19 cellular contexts compared by ENCODE assay signal in genomic region chr13:112720814-112721197, GRCh38. TPM values are rescaled to one million over a fixed set of nuclear protein-coding genes. Genes with fewer than 3 reads are reported as not detected.
DNase-seq lines count a peak whose midpoint lies in the region; ATAC-seq, FAIRE-seq and TF ChIP-seq lines count a peak whose summit lies in the region.
"Had no signal": no experiment of that assay in that cellular context is flagged by ENCODE, and none has a peak within 500 bp of the region (broad histone marks: within the 10 kb centered on the region; RNA-seq: fewer than 3 reads in every experiment).

No MANE protein-coding gene starts in this region.

- peak overlapping the region; percentile 92 for H3K4me2 ChIP-seq in PC-9
- no peak overlapping the region for H3K4me2 ChIP-seq in H1 (ENCODE audit: insufficient read depth in 1 of 2, low read depth in 2 of 2, low read length in 2 of 2)

- H2AK5ac ChIP-seq in H1 (ENCODE audit: low read depth, low read length) = no peak overlapping the region

- H3K79me2 ChIP-seq in PC-9 (ENCODE audit: low read depth) (peaks cover 73% of the 10 kb centered on the region), H1 (ENCODE audit: control insufficient read depth in 1 of 2, insufficient read depth in 2 of 2, low read length in 2 of 2) (peaks cover 0 to 78% of the 10 kb centered on the region in 2 experiments; a peak in 2 of 4 replicates)

- peaks cover 4% of the 10 kb centered on the region; the same call in 1 of the 2 replicates for H3K36me3 ChIP-seq in PC-9 (ENCODE audit: low read depth)
- no peaks in the 10 kb centered on the region for H3K36me3 ChIP-seq in H1 (ENCODE audit: control insufficient read depth in 2 of 4, insufficient read depth in 4 of 4, low read length in 3 of 4)
- no peaks in the 10 kb centered on the region for H3K36me3 ChIP-seq in muscle layer of duodenum (ENCODE audit: control insufficient read depth in 1 of 2, insufficient read depth in 2 of 2, low read length in 2 of 2)
- no peaks in the 10 kb centered on the region for H3K36me3 ChIP-seq in stomach

- no TSS peak for BruUV-seq in PC-9 (replicated peaks; lab: Mats Ljungman, UMichigan)

- 0 out of 2 replicates have a peak overlapping the region, but pooled peaks have one; percentile 11 for H3K18ac ChIP-seq in H1 (ENCODE audit: extremely low read depth, low read length)

- H2AFZ ChIP-seq in PC-9 = no peak overlapping the region
- no peak overlapping the region for H2AFZ ChIP-seq in H1 (ENCODE audit: low read length)

- no peak for TF ChIP-seq EP300 in H1 (IDR thresholded peaks at IDR 0.05; ENCODE audit: borderline replicate concordance in 1 of 2, low read depth in 2 of 2, low read length in 2 of 2)
- TF ChIP-seq EP300 in stomach (IDR thresholded peaks at IDR 0.05) = no peak

- H3F3A ChIP-seq in PC-9 (ENCODE audit: insufficient read depth, low read depth) = peaks cover 78% of the 10 kb centered on the region

- H4K20me1 ChIP-seq in PC-9 (ENCODE audit: insufficient read depth) = no peaks in the 10 kb centered on the region
- peaks cover 0 to 2% of the 10 kb centered on the region in 2 experiments for H4K20me1 ChIP-seq in H1 (replicated peaks in 1 of 2; ENCODE audit: control insufficient read depth in 1 of 2, insufficient read depth in 2 of 2, low read length in 2 of 2)

- CTCF ChIA-PET in PC-9 (lab: Charles Lee) (no interaction called here), H1 (lab: Charles Lee; ENCODE audit: partially characterized antibody) (no interaction called here)

- no peaks in the 10 kb centered on the region; the same call in 1 of the 2 replicates for H3K23me2 ChIP-seq in H1 (ENCODE audit: low read depth, low read length)

- no peak for FAIRE-seq in H1 (lab: Jason Lieb, UNC)

- TF ChIP-seq RAD21 in H1 (IDR thresholded peaks at IDR 0.05 in 1 of 2, conservative IDR thresholded peaks at IDR 0.05 in 1 of 2; ENCODE audit: low read depth in 2 of 2, low read length in 2 of 2) = no peak

- H3K9ac ChIP-seq in H1 (replicated peaks in 1 of 4; ENCODE audit: extremely low read depth in 1 of 4, low read depth in 3 of 4, low read length in 3 of 4) = no peak overlapping the region

- no peak overlapping the region for H3K56ac ChIP-seq in H1 (replicated peaks; ENCODE audit: insufficient read length, low read depth, low read length)

- H3K4ac ChIP-seq in H1 (replicated peaks; ENCODE audit: insufficient read length, low read depth, low read length) = no peak overlapping the region

- H3K4me1 ChIP-seq in PC-9 (replicated peaks; ENCODE audit: insufficient read depth) (peaks cover 93% of the 10 kb centered on the region), H1 (replicated peaks in 1 of 4; ENCODE audit: control insufficient read depth in 3 of 4, insufficient read depth in 4 of 4, low read length in 3 of 4) (peaks cover 3 to 30% (median 15%) of the 10 kb centered on the region in 4 experiments), muscle layer of duodenum (ENCODE audit: control insufficient read depth in 1 of 2, insufficient read depth in 2 of 2, low read length in 2 of 2) (peaks cover under 1 to 4% of the 10 kb centered on the region in 2 donors), stomach (peaks cover 18 to 54% (median 37%) of the 10 kb centered on the region in 4 donors)

- peak overlapping the region; percentile 68 for H4K8ac ChIP-seq in H1 (ENCODE audit: extremely low read depth, insufficient read depth, low read length)

- no peak overlapping the region for H3K14ac ChIP-seq in H1 (ENCODE audit: insufficient read length)

- no peak overlapping the region for H2BK120ac ChIP-seq in H1 (replicated peaks; ENCODE audit: low read depth, low read length)

- peak overlapping the region; percentile 95 for H3K27ac ChIP-seq in PC-9
- no peak overlapping the region for H3K27ac ChIP-seq in H1 (ENCODE audit: low read depth, low read length)
- peak overlapping the region; percentile 23 for H3K27ac ChIP-seq in muscle layer of duodenum (ENCODE audit: low read length)
- peak overlapping the region in 4 of 5 donors; percentile 70 to 83 (median 78) for H3K27ac ChIP-seq in stomach

- no peak for TF ChIP-seq CTCF in PC-9 (conservative IDR thresholded peaks at IDR 0.05)
- no peak for TF ChIP-seq CTCF in H1 (IDR thresholded peaks at IDR 0.05; ENCODE audit: control extremely low read depth in 1 of 3, insufficient read depth in 1 of 3, low read depth in 1 of 3, low read length in 3 of 3)
- no peak for TF ChIP-seq CTCF in stomach (IDR thresholded peaks at IDR 0.05)

- ATAC-seq in GM21423 (IDR thresholded peaks at IDR 0.05; ENCODE audit: unreplicated experiment) = no peak
- no peak for ATAC-seq in HG02870 (IDR thresholded peaks at IDR 0.05; ENCODE audit: unreplicated experiment)
- ATAC-seq: activated CD4-positive, alpha-beta T cell treated with anti-CD3 and anti-CD28 coated beads for 36 hours; activated T-cell treated with anti-CD3 and anti-CD28 coated beads, Interleukin-2, amount 50 U/mL, for 4 hours; stimulated activated memory B cell treated with anti-CD40 and anti-IgM and Interleukin-4, amounts not matched to agents 10 μg/mL and 1 μg/mL and 100 μg/mL, for 72 hours had no signal

- POLR2A ChIA-PET in PC-9 (lab: Charles Lee; ENCODE audit: unreplicated experiment) = no interaction called here
- POLR2A ChIA-PET in H1 (lab: Charles Lee; ENCODE audit: partially characterized antibody) = interaction anchor here (1.4 kb wide), 1 partner anchor 15 kb away, joined by 4 read pairs; no protein-coding TSS in a partner anchor

- H3K9me2 ChIP-seq in PC-9 (ENCODE audit: insufficient read depth) = no peaks in the 10 kb centered on the region

- H3K23ac ChIP-seq in H1 (ENCODE audit: insufficient read length) = no peak overlapping the region

- TF ChIP-seq POLR2A in H1 (IDR thresholded peaks at IDR 0.05; ENCODE audit: control extremely low read depth in 1 of 2, low read depth in 2 of 2, low read length in 2 of 2) (no peak), stomach (IDR thresholded peaks at IDR 0.05) (no peak)

- H3K4me3 ChIP-seq in PC-9 (no peak overlapping the region), H1 (ENCODE audit: extremely low read depth in 1 of 4, insufficient read depth in 2 of 4, low read depth in 3 of 4, low read length in 4 of 4) (no peak overlapping the region), muscle layer of duodenum (ENCODE audit: low read depth in 1 of 2, low read length in 2 of 2) (no peak overlapping the region), stomach (no peak overlapping the region)
- H3K4me3 ChIP-seq: dorsolateral prefrontal cortex had no signal

- intact Hi-C loops in PC-9 (cut with micrococcal nuclease; ENCODE audit: unreplicated experiment) = no loop called here
- intact Hi-C loops in stomach (cut with DNase I; ENCODE audit: low total_unique reads) = no loop called here
- intact Hi-C loops in head of caudate nucleus (cut with DNase I) = no loop called here

- 0 out of 2 replicates have a peak overlapping the region, but pooled peaks have one; percentile 40 for H2BK12ac ChIP-seq in H1 (ENCODE audit: low read depth, low read length)

- H4K91ac ChIP-seq in H1 (replicated peaks; ENCODE audit: insufficient read length, low read length) = peak overlapping the region; percentile 31

- H2BK15ac ChIP-seq in H1 (ENCODE audit: low read length) = no peak overlapping the region

- WGBS in H1 (ENCODE audit: extremely low coverage in 1 of 2, insufficient coverage in 1 of 2, insufficient read length in 1 of 2, insufficient replicate concordance in 2 of 2, low coverage in 1 of 2, low lambda C conversion rate in 2 of 2, missing lambda C conversion rate in 1 of 2), 2 experiments = 92% methylated on average over 10 of the region's 10 CpGs; no CpG with 5 or more reads in 1 of the 2 experiments
- WGBS in stomach, 5 donors = 87 to 93% (median 90%) methylated on average over 10 of the region's 10 CpGs

- DNase-seq in PC-9 (no peak), H1 (ENCODE audit: low read depth in 1 of 2, low spot score in 2 of 2) (no peak), stomach (no peak), NCI-H1105 treated with DMSO at 0.1 percent for 48 hours (lab: John Stamatoyannopoulos, UW) (no peak), head of caudate nucleus (no peak)
- DNase-seq: activated CD4-positive, alpha-beta T cell treated with anti-CD3 and anti-CD28 coated beads for 36 hours; activated naive CD4-positive, alpha-beta T cell treated with anti-CD3 and anti-CD28 coated beads, Interleukin-2, amount 50 U/mL, for 16 hours; activated T-cell treated with anti-CD3 and anti-CD28 coated beads, Interleukin-2, amount 50 U/mL, for 4 hours; DMS79; immature natural killer cell; NCI-H1930; NCI-H2227 treated with DMSO at 0.1 percent for 48 hours; NCI-H748 treated with DMSO at 0.1 percent for 48 hours; SIG-M5 had no signal

- no peak overlapping the region for H4K5ac ChIP-seq in H1 (ENCODE audit: insufficient read length, low read depth, low read length)

- H2BK5ac ChIP-seq in H1 (ENCODE audit: low read depth, low read length) = no peak overlapping the region

- H3K27me3 ChIP-seq in PC-9 (ENCODE audit: insufficient read depth, low read depth) = no peaks in the 10 kb centered on the region
- H3K27me3 ChIP-seq in H1 (replicated peaks in 1 of 4; ENCODE audit: control insufficient read depth in 3 of 4, extremely low read depth in 1 of 4, insufficient read depth in 3 of 4, low read length in 3 of 4) = no peaks in the 10 kb centered on the region
- H3K27me3 ChIP-seq in muscle layer of duodenum (ENCODE audit: low read depth, low read length) = no peaks in the 10 kb centered on the region
- H3K27me3 ChIP-seq in stomach = no peaks in the 10 kb centered on the region
- H3K27me3 ChIP-seq: dorsolateral prefrontal cortex had no signal

- no peak overlapping the region for H2BK20ac ChIP-seq in H1 (ENCODE audit: low read length)

- H3K79me1 ChIP-seq in H1 (ENCODE audit: low read depth, low read length) = peaks cover 17% of the 10 kb centered on the region

- no peaks in the 10 kb centered on the region for H3K9me3 ChIP-seq in PC-9 (ENCODE audit: insufficient read depth, low read depth)
- H3K9me3 ChIP-seq in H1 (ENCODE audit: insufficient read depth in 2 of 2, low read depth in 1 of 2, low read length in 1 of 2) = peaks cover 0 to 2% of the 10 kb centered on the region in 2 experiments; a peak in 1 of 4 replicates
- no peaks in the 10 kb centered on the region for H3K9me3 ChIP-seq in muscle layer of duodenum (ENCODE audit: control insufficient read depth in 1 of 2, low read length in 2 of 2)
- H3K9me3 ChIP-seq in stomach = no peaks in the 10 kb centered on the region

TF ChIP-seq in H1, 55 proteins besides CTCF, POLR2A, EP300 and RAD21 (continues in another document):
- no peak for TF ChIP-seq CTBP2 (IDR thresholded peaks at IDR 0.05; ENCODE audit: borderline replicate concordance, insufficient read depth, insufficient read length, low read length)

RNA-seq across cellular contexts. Expression of gene ATP11A, which starts 31.0 kb away (rescaled TPM):
- 65.6 and 92.2 TPM in 2 replicates for total RNA-seq in PC-9 (2021)
- 72.9 and 78.5 TPM in 2 replicates for total RNA-seq in H1 (2021; fragmentation: NEBNext Ultra II Directional; extraction: Animal tissue kit (Norgen Biotek cat#: 25700))
- polyA plus RNA-seq in H1 (2011; rRNA removed) = 28.8 and 30.7 TPM in 2 replicates
- polyA plus RNA-seq in H1 (2011; cell fraction: cytosol; rRNA removed) = 14.9 TPM
- polyA plus RNA-seq in H1 (2011; cell fraction: nucleus; rRNA removed) = 83.2 TPM
- 31.1 to 42.5 TPM (median 35.7 TPM) in 4 replicates for polyA plus RNA-seq in H1 (2012, experiment 1 of 2)
- 4.6 TPM for polyA plus RNA-seq in H1 (2012, experiment 2 of 2)
- 30.6 TPM for polyA plus RNA-seq in H1 (2013, experiment 1 of 2)
- polyA plus RNA-seq in H1 (2013, experiment 2 of 2) = 28.1 TPM
- 35.6 and 46.4 TPM in 2 replicates for polyA minus RNA-seq in H1 (2011; rRNA and poly(A)+ RNA removed)
- 49.0 TPM for polyA minus RNA-seq in H1 (2011; cell fraction: cytosol; rRNA and poly(A)+ RNA removed)
- 68.1 TPM for polyA minus RNA-seq in H1 (2011; cell fraction: nucleus; rRNA and poly(A)+ RNA removed)
- total RNA-seq in stomach = 10 to 100 TPM in 4 of 5 donors, 1 to 10 TPM in 1; 9.9 to 70.9 (median 17.8) TPM
- 1 to 10 TPM; 1.1 to 2.5 (median 1.3) TPM for polyA plus RNA-seq in stomach
